1 cellular context compared by ENCODE assay signal in genomic region chr6:155495011-155495768, GRCh38.
TF ChIP-seq lines count a peak whose summit lies in the region.

No MANE protein-coding gene starts in this region.

TF ChIP-seq in HepG2, 621 proteins besides CTCF, POLR2A, EP300 and RAD21 (continued from another document and continues in another):
- TF ChIP-seq AGO2 (optimal IDR thresholded peaks at IDR 0.05; ENCODE audit: low read depth, low read length): no peak
- TF ChIP-seq GATAD2A (CRISPR knock-in tag; IDR thresholded peaks at IDR 0.05): peak; percentile 93
- TF ChIP-seq ZNF383 (CRISPR knock-in tag; IDR thresholded peaks at IDR 0.05; ENCODE audit: borderline replicate concordance): no peak
- no peak for TF ChIP-seq ZNF18 (CRISPR knock-in tag; IDR thresholded peaks at IDR 0.05; ENCODE audit: insufficient replicate concordance)
- peak; percentile 73 for TF ChIP-seq BCL3 (CRISPR knock-in tag; IDR thresholded peaks at IDR 0.05)
- peak; percentile 78 for TF ChIP-seq NFIC (IDR thresholded peaks at IDR 0.05; ENCODE audit: low read length)
- TF ChIP-seq CEBPB (IDR thresholded peaks at IDR 0.05; ENCODE audit: borderline replicate concordance, low read depth, low read length): peak; percentile 85
- TF ChIP-seq ZNF788 (CRISPR knock-in tag; IDR thresholded peaks at IDR 0.05; ENCODE audit: borderline replicate concordance): peak; percentile 85; the same call in 1 of the 2 replicates
- peak; percentile 59; the same call in 1 of the 2 replicates for TF ChIP-seq SOX5 (CRISPR knock-in tag; IDR thresholded peaks at IDR 0.05; ENCODE audit: borderline replicate concordance)
- TF ChIP-seq DRAP1 (CRISPR knock-in tag; IDR thresholded peaks at IDR 0.05): peak; percentile 24; the same call in 1 of the 2 replicates
- TF ChIP-seq ZNF160 (CRISPR knock-in tag; IDR thresholded peaks at IDR 0.05): no peak
- no peak for TF ChIP-seq SRSF9 (IDR thresholded peaks at IDR 0.05; ENCODE audit: borderline replicate concordance, insufficient read depth, low read depth, low read length, poor library complexity, severe bottlenecking)
- TF ChIP-seq PHF8 (CRISPR knock-in tag; IDR thresholded peaks at IDR 0.05): 0 out of 2 replicates have a peak, but pooled peaks have one; percentile 28
- TF ChIP-seq ZNF292 (CRISPR knock-in tag; IDR thresholded peaks at IDR 0.05; ENCODE audit: borderline replicate concordance, low read depth): 0 out of 2 replicates have a peak, but pooled peaks have one; percentile 43
- peak; percentile 74 for TF ChIP-seq POGZ (CRISPR knock-in tag; IDR thresholded peaks at IDR 0.05)
- peak; percentile 41 for TF ChIP-seq XRCC5 (optimal IDR thresholded peaks at IDR 0.05; ENCODE audit: low read length)
- TF ChIP-seq ZFP37 (CRISPR knock-in tag; IDR thresholded peaks at IDR 0.05; ENCODE audit: borderline replicate concordance): no peak
- TF ChIP-seq ZKSCAN8 (CRISPR knock-in tag; IDR thresholded peaks at IDR 0.05; ENCODE audit: borderline replicate concordance): peak; percentile 87; the same call in 1 of the 2 replicates
- TF ChIP-seq AFF4 (CRISPR knock-in tag; IDR thresholded peaks at IDR 0.05): peak; percentile 77; the same call in 1 of the 2 replicates
- no peak for TF ChIP-seq CCAR2 (optimal IDR thresholded peaks at IDR 0.05; ENCODE audit: low read depth, low read length)
- TF ChIP-seq ZNF784 (CRISPR knock-in tag; IDR thresholded peaks at IDR 0.05; ENCODE audit: borderline replicate concordance): peak; percentile 69; the same call in 1 of the 2 replicates
- no peak for TF ChIP-seq PAF1 (CRISPR knock-in tag; IDR thresholded peaks at IDR 0.05)
- no peak for TF ChIP-seq ZNF773 (CRISPR knock-in tag; IDR thresholded peaks at IDR 0.05; ENCODE audit: borderline replicate concordance)
- TF ChIP-seq FOXA1 (IDR thresholded peaks at IDR 0.05): no peak
- peak; percentile 87 for TF ChIP-seq FOXA1 (CRISPR knock-in tag; IDR thresholded peaks at IDR 0.05)
- peak; percentile 93; the same call in 1 of the 2 replicates for TF ChIP-seq THYN1 (CRISPR knock-in tag; IDR thresholded peaks at IDR 0.05; ENCODE audit: borderline replicate concordance, low read depth)
- peak; percentile 27; the same call in 1 of the 2 replicates for TF ChIP-seq GABPB1 (CRISPR knock-in tag; IDR thresholded peaks at IDR 0.05)
- 0 out of 2 replicates have a peak, but pooled peaks have one; percentile 18 for TF ChIP-seq SIX4 (CRISPR knock-in tag; IDR thresholded peaks at IDR 0.05)
- TF ChIP-seq LCORL (IDR thresholded peaks at IDR 0.05): no peak
- TF ChIP-seq LCORL (CRISPR knock-in tag; IDR thresholded peaks at IDR 0.05): peak; percentile 73; the same call in 1 of the 2 replicates
- no peak for TF ChIP-seq ZNF530 (CRISPR knock-in tag; IDR thresholded peaks at IDR 0.05; ENCODE audit: low read depth)
- TF ChIP-seq HNF4A (CRISPR knock-in tag; IDR thresholded peaks at IDR 0.05): peak; percentile 56
- TF ChIP-seq ZFP36L2 (CRISPR knock-in tag; IDR thresholded peaks at IDR 0.05): no peak
- 0 out of 2 replicates have a peak, but pooled peaks have one; percentile 33 for TF ChIP-seq MBD4 (IDR thresholded peaks at IDR 0.05; ENCODE audit: borderline replicate concordance, low read length)
- TF ChIP-seq THAP9 (CRISPR knock-in tag; IDR thresholded peaks at IDR 0.05; ENCODE audit: borderline replicate concordance): no peak
- TF ChIP-seq ZNF460 (CRISPR knock-in tag; IDR thresholded peaks at IDR 0.05; ENCODE audit: borderline replicate concordance): no peak
- TF ChIP-seq HIVEP1 (CRISPR knock-in tag; IDR thresholded peaks at IDR 0.05): no peak
- peak; percentile 91 for TF ChIP-seq FOXA3 (CRISPR knock-in tag; IDR thresholded peaks at IDR 0.05)
- TF ChIP-seq ZBTB26 (CRISPR knock-in tag; IDR thresholded peaks at IDR 0.05; ENCODE audit: borderline replicate concordance): peak; percentile 70
- no peak for TF ChIP-seq ARID2 (CRISPR knock-in tag; IDR thresholded peaks at IDR 0.05; ENCODE audit: borderline replicate concordance)
- TF ChIP-seq E2F2 (CRISPR knock-in tag; IDR thresholded peaks at IDR 0.05; ENCODE audit: borderline replicate concordance): no peak
- peak; percentile 78 for TF ChIP-seq HNF1B (CRISPR knock-in tag; IDR thresholded peaks at IDR 0.05)
- peak; percentile 42; the same call in 1 of the 2 replicates for TF ChIP-seq ZNF777 (CRISPR knock-in tag; IDR thresholded peaks at IDR 0.05)
- peak; percentile 79 for TF ChIP-seq HDAC2 (CRISPR knock-in tag; IDR thresholded peaks at IDR 0.05)
- 0 out of 2 replicates have a peak, but pooled peaks have one; percentile 20 for TF ChIP-seq ZNF644 (CRISPR knock-in tag; IDR thresholded peaks at IDR 0.05; ENCODE audit: low read depth)
- TF ChIP-seq ZNF576 (CRISPR knock-in tag; IDR thresholded peaks at IDR 0.05): no peak
- TF ChIP-seq NKX3-1 (CRISPR knock-in tag; IDR thresholded peaks at IDR 0.05): no peak; the same call in 1 of the 2 replicates
